In genomic region chr3:40309439-40309924, GRCh38 we compare ENCODE assay signal across 8 cellular contexts. TPM values are rescaled to one million over a fixed set of nuclear protein-coding genes. Genes with fewer than 3 reads are reported as not detected.
DNase-seq lines count a peak whose midpoint lies in the region; ATAC-seq lines count a peak whose summit lies in the region.

TSS of gene EIF1B (plus strand) at chr3:40309707. CDS start at chr3:40309942, 235 bp downstream.

- peak within 1 kb of the TSS; percentile 93 for H3K27ac ChIP-seq in mesodermal cell (ENCODE audit: low read depth, low read length, severe bottlenecking)

- H3K9ac ChIP-seq in NT2/D1 (ENCODE audit: insufficient read length, low read depth), result peak within 1 kb of the TSS; percentile 94

- in situ Hi-C loops in Caki2 (cut with HindIII; ENCODE audit: low pct_unique_long_range_greater_than_20kb, low sequenced_read_pairs) (no loop called here), endometrial microvascular endothelial cells (cut with HindIII; ENCODE audit: inconsistent ontology term, low pct_unique_long_range_greater_than_20kb, low sequenced_read_pairs) (no loop called here)

- peak; percentile 95 for ATAC-seq in GM21367 (IDR thresholded peaks at IDR 0.05; ENCODE audit: unreplicated experiment)

- H3K9me3 ChIP-seq in NT2/D1 (ENCODE audit: insufficient read depth, low read length), result no peaks in the 10 kb centered on the region
- H3K9me3 ChIP-seq in mesodermal cell (ENCODE audit: control insufficient read depth, low read length), result no peaks in the 10 kb centered on the region

- H3K27me3 ChIP-seq in NT2/D1 (ENCODE audit: insufficient read depth, insufficient read length), result no peaks in the 10 kb centered on the region

- peak; percentile 95 for DNase-seq in Caki2 (ENCODE audit: low read depth)
- peak; percentile 26 to 97 (median 94) for DNase-seq in HUDEP-2 (lab: John Stamatoyannopoulos, UW; ENCODE audit: unreplicated experiment in 76 of 76)
- DNase-seq in NT2/D1 (ENCODE audit: low read depth, low spot score), result peak; percentile 97
- peak; percentile 91 for DNase-seq in activated CD8-positive, alpha-beta memory T cell treated with anti-CD3 and anti-CD28 coated beads, Interleukin-2, amount 50 U/mL, for 1 hour (ENCODE audit: extremely low read depth)
- peak; percentile 96 to 98 for DNase-seq in stimulated activated CD8-positive, alpha-beta memory T cell treated with anti-CD3 and anti-CD28 coated beads, Interleukin-2, amount 100 ng/mL, for 1 hour (ENCODE audit: low read depth in 2 of 2)

- WGBS in mesodermal cell (ENCODE audit: insufficient coverage in 2 of 2), 2 experiments, result 0% methylated on average over 35 to 45 of the region's 49 CpGs

- H3K4me1 ChIP-seq in NT2/D1 (ENCODE audit: insufficient read depth, insufficient read length) (no peaks in the 10 kb centered on the region), mesodermal cell (ENCODE audit: control insufficient read depth, insufficient read depth, low read length, poor library complexity, severe bottlenecking) (peaks cover 11% of the 10 kb centered on the region)

- H3K4me3 ChIP-seq in NT2/D1 (ENCODE audit: insufficient read length, low read depth) (peak within 1 kb of the TSS; percentile 83), mesodermal cell (ENCODE audit: extremely low read depth, insufficient read depth, low read length, poor library complexity, severe bottlenecking) (peak within 1 kb of the TSS; percentile 78)

- H3K36me3 ChIP-seq in NT2/D1 (ENCODE audit: insufficient read depth, insufficient read length, low read length), result peaks cover 39% of the 10 kb centered on the region
- peaks cover 37% of the 10 kb centered on the region for H3K36me3 ChIP-seq in mesodermal cell (ENCODE audit: control insufficient read depth, insufficient read depth, low read length)

RNA-seq across cellular contexts. Expression of gene EIF1B, which starts in this region (rescaled TPM):
- 7.4 and 7.6 TPM in 2 replicates for total RNA-seq in Caki2 (2014; rRNA removed; shearing (Covaris generic); ENCODE audit: low replicate concordance)
- 22.0 TPM for total RNA-seq in endometrial microvascular endothelial cells (ENCODE audit: inconsistent ontology term)
- polyA plus RNA-seq in mesodermal cell (2013, experiment 1 of 2), result 152 TPM
- 157 TPM for polyA plus RNA-seq in mesodermal cell (2013, experiment 2 of 2)

Comparison
In these comparisons a context has a peak if more than half of its experiments do, and no peak if none do; other contexts are left out.
1. Peak in every context shown above with its lines: DNase-seq, ATAC-seq, H3K4me3 ChIP-seq and H3K27ac ChIP-seq.